1 cellular context compared by ENCODE assay signal in the genomic region with DNA sequence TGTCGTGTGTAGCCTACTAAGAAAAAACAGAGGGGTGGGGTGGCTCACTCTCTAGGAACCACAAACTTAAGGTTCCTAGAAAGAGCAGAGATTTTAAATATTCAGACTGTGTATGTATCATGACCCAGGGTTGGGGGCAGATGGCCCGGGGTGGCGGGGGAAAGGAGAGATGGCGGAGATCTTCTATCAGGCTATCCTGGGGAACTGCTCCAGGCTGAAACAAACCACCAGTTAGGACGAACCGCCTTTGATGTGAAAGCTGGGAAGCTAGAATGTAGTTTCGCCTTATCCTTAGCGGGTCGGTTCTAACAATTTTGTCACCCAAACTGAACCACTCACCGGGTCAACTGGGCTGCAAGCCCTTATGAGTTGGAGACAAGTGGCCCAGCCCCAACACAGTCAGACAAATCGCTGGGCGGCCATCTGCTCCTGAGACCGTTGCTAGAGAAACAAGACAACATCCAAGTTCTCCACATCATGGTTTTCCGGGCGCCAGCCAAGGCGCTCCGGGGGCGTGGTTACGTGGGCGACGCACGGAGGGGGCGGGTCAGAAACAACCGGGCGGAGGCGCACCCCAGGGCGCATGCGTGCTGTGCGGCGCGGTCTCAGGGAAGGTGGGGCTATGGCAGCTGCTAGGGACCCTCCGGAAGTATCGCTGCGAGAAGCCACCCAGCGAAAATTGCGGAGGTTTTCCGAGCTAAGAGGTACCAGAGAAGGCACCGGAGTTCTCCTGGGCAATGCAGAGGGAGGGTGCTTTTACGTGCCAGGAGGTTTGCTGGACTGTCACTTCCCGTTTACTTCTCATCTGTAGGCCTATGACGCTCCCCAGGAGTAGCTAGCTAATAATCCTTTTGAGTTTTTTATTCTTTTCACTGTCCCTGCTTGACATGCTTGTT.
A peak's percentile ranks its signal among the peaks of the same experiment; 100 is the strongest.
TF ChIP-seq lines count a peak whose summit lies in the region.

Gene FPGT, plus strand, starts transcription at position 586 of the 896 bp plus-strand sequence. Its CDS starts 37 bp downstream, at position 623.
A gene with protein sequence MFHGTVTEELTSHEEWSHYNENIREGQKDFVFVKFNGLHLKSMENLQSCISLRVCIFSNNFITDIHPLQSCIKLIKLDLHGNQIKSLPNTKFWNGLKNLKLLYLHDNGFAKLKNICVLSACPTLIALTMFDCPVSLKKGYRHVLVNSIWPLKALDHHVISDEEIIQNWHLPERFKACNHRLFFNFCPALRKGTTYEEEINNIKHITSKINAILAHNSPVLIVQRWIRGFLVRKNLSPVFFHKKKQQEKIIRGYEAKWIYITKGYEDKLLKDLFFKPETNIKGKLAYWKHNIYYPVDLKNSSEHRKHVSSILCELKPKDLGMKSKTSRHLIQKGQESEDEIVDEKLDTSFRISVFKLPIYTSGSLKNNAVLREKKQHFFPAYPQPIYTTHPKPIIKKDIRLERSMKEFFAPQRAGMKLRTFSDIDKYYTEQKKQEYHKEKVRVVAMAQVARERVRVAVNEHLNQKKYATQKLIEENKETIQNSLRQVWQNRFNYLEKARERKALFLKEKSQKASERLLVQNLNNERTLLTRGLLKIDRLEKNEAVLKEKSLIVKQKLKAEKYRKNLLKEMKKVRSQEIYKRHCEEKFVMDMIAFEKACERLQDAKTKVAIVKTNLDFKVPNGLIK (minus strand): TSS at position 520 of the 896 bp plus-strand sequence. CDS start 14,492 bp downstream, outside the sequence.

TF ChIP-seq in HEK293, 187 proteins besides CTCF, POLR2A, EP300 and RAD21 (continued from another document and continues in another):
- no peak for TF ChIP-seq ZNF280C (tag by site-specific recombination; IDR thresholded peaks at IDR 0.05)
- 0 out of 2 replicates have a peak, but pooled peaks have one; percentile 18 for TF ChIP-seq YY1 (tag by site-specific recombination; IDR thresholded peaks at IDR 0.05)
- no peak for TF ChIP-seq ZNF350 (tag by site-specific recombination; IDR thresholded peaks at IDR 0.05)
- no peak for TF ChIP-seq ZNF16 (tag by site-specific recombination; IDR thresholded peaks at IDR 0.05; ENCODE audit: low read depth)
- TF ChIP-seq, protein P1, sequence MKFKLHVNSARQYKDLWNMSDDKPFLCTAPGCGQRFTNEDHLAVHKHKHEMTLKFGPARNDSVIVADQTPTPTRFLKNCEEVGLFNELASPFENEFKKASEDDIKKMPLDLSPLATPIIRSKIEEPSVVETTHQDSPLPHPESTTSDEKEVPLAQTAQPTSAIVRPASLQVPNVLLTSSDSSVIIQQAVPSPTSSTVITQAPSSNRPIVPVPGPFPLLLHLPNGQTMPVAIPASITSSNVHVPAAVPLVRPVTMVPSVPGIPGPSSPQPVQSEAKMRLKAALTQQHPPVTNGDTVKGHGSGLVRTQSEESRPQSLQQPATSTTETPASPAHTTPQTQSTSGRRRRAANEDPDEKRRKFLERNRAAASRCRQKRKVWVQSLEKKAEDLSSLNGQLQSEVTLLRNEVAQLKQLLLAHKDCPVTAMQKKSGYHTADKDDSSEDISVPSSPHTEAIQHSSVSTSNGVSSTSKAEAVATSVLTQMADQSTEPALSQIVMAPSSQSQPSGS (tag by site-specific recombination; IDR thresholded peaks at IDR 0.05; ENCODE audit: low read depth) = no peak
- no peak for TF ChIP-seq ZNF366 (tag by site-specific recombination; conservative IDR thresholded peaks at IDR 0.05)
- peak; percentile 52 for TF ChIP-seq ZBTB11 (tag by site-specific recombination; conservative IDR thresholded peaks at IDR 0.05; ENCODE audit: low read depth)
- TF ChIP-seq ZIC2 (tag by site-specific recombination; IDR thresholded peaks at IDR 0.05) = peak; percentile 25; the same call in 1 of the 2 replicates
- no peak for TF ChIP-seq PRDM6 (tag by site-specific recombination; IDR thresholded peaks at IDR 0.05)
- TF ChIP-seq ZNF394 (tag by site-specific recombination; IDR thresholded peaks at IDR 0.05; ENCODE audit: borderline replicate concordance) = peak; percentile 57; the same call in 1 of the 2 replicates
- TF ChIP-seq ZNF121 (tag by site-specific recombination; IDR thresholded peaks at IDR 0.05) = no peak
- no peak for TF ChIP-seq RBAK (tag by site-specific recombination; IDR thresholded peaks at IDR 0.05)
- TF ChIP-seq, protein P2, sequence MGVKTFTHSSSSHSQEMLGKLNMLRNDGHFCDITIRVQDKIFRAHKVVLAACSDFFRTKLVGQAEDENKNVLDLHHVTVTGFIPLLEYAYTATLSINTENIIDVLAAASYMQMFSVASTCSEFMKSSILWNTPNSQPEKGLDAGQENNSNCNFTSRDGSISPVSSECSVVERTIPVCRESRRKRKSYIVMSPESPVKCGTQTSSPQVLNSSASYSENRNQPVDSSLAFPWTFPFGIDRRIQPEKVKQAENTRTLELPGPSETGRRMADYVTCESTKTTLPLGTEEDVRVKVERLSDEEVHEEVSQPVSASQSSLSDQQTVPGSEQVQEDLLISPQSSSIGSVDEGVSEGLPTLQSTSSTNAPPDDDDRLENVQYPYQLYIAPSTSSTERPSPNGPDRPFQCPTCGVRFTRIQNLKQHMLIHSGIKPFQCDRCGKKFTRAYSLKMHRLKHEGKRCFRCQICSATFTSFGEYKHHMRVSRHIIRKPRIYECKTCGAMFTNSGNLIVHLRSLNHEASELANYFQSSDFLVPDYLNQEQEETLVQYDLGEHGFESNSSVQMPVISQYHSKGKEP (tag by site-specific recombination; IDR thresholded peaks at IDR 0.05) = no peak
- no peak for TF ChIP-seq ZNF837 (tag by site-specific recombination; IDR thresholded peaks at IDR 0.05)
- TF ChIP-seq HOXC10 (CRISPR knock-in tag; IDR thresholded peaks at IDR 0.05) = no peak
- no peak for TF ChIP-seq ZSCAN23 (tag by site-specific recombination; IDR thresholded peaks at IDR 0.05)
- TF ChIP-seq KLF8 (tag by site-specific recombination; IDR thresholded peaks at IDR 0.05) = no peak
- TF ChIP-seq ZNF521 (tag by site-specific recombination; IDR thresholded peaks at IDR 0.05) = no peak
- TF ChIP-seq ZNF341 (tag by site-specific recombination; IDR thresholded peaks at IDR 0.05; ENCODE audit: low read depth) = peak; percentile 52
- TF ChIP-seq ZNF473 (tag by site-specific recombination; IDR thresholded peaks at IDR 0.05) = no peak
- TF ChIP-seq ZNF114 (tag by site-specific recombination; IDR thresholded peaks at IDR 0.05) = no peak
- no peak for TF ChIP-seq GLI4 (tag by site-specific recombination; IDR thresholded peaks at IDR 0.05)
- TF ChIP-seq ZNF214 (tag by site-specific recombination; IDR thresholded peaks at IDR 0.05; ENCODE audit: borderline replicate concordance) = no peak
- TF ChIP-seq TSHZ1 (tag by site-specific recombination; IDR thresholded peaks at IDR 0.05; ENCODE audit: borderline replicate concordance) = no peak
- TF ChIP-seq, protein P3, sequence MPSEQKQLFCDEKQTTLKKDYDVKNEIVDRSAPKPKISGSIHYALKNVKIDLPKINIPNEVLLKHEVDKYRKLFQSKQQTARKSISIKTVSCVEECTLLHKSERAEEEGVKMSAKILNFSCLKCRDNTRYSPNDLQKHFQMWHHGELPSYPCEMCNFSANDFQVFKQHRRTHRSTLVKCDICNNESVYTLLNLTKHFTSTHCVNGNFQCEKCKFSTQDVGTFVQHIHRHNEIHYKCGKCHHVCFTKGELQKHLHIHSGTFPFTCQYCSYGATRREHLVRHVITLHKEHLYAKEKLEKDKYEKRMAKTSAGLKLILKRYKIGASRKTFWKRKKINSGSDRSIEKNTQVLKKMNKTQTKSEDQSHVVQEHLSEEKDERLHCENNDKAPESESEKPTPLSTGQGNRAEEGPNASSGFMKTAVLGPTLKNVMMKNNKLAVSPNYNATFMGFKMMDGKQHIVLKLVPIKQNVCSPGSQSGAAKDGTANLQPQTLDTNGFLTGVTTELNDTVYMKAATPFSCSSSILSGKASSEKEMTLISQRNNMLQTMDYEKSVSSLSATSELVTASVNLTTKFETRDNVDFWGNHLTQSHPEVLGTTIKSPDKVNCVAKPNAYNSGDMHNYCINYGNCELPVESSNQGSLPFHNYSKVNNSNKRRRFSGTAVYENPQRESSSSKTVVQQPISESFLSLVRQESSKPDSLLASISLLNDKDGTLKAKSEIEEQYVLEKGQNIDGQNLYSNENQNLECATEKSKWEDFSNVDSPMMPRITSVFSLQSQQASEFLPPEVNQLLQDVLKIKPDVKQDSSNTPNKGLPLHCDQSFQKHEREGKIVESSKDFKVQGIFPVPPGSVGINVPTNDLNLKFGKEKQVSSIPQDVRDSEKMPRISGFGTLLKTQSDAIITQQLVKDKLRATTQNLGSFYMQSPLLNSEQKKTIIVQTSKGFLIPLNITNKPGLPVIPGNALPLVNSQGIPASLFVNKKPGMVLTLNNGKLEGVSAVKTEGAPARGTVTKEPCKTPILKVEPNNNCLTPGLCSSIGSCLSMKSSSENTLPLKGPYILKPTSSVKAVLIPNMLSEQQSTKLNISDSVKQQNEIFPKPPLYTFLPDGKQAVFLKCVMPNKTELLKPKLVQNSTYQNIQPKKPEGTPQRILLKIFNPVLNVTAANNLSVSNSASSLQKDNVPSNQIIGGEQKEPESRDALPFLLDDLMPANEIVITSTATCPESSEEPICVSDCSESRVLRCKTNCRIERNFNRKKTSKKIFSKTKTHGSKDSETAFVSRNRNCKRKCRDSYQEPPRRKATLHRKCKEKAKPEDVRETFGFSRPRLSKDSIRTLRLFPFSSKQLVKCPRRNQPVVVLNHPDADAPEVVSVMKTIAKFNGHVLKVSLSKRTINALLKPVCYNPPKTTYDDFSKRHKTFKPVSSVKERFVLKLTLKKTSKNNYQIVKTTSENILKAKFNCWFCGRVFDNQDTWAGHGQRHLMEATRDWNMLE (tag by site-specific recombination; conservative IDR thresholded peaks at IDR 0.05; ENCODE audit: low read depth) = 0 out of 2 replicates have a peak, but pooled peaks have one; percentile 10
- TF ChIP-seq ZNF623 (tag by site-specific recombination; IDR thresholded peaks at IDR 0.05) = no peak
- TF ChIP-seq ZNF791 (tag by site-specific recombination; IDR thresholded peaks at IDR 0.05) = no peak
- TF ChIP-seq ZNF701 (tag by site-specific recombination; IDR thresholded peaks at IDR 0.05) = no peak
